ENCODE assay signal across 2 cellular contexts in the genomic region with DNA sequence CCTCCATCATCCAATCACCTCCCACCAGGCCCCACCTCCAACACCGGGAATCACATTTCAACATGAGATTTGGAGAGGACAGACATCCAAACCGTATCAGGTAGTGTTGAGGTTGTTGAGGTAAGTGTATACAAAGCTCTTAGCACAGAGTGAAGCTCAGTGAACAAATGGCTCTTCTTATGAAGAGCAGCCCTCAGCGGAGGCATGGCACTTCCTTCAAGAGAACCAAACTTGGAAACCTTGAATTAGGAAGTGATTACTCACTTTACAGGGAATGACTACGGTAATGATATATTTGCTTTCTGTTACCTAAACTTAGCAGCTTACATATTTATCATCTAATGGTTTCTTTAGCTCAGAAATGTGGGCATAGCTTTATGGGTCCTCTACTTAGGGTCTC.
TF ChIP-seq lines count a peak whose summit lies in the region.

No MANE protein-coding gene starts in this region.

TF ChIP-seq in SK-N-SH treated with all-trans-retinoic acid at 6 μM for 48 hours, 23 proteins besides CTCF, POLR2A, EP300 and RAD21:
- TF ChIP-seq ZNF565 (CRISPR knock-in tag; conservative IDR thresholded peaks at IDR 0.05; ENCODE audit: low read depth) (no peak), ISL1 (CRISPR knock-in tag; IDR thresholded peaks at IDR 0.05) (no peak), ZFP30 (CRISPR knock-in tag; IDR thresholded peaks at IDR 0.05) (no peak), ZNF8 (CRISPR knock-in tag; IDR thresholded peaks at IDR 0.05) (no peak)

TF ChIP-seq in HEK293T, 16 proteins besides CTCF, POLR2A, EP300 and RAD21:
- no peak for TF ChIP-seq CTBP1 (IDR thresholded peaks at IDR 0.05; ENCODE audit: borderline replicate concordance)
- no peak for TF ChIP-seq ZNF384 (IDR thresholded peaks at IDR 0.05)
